Comparison of ENCODE assay signal across 8 cellular contexts in genomic region chr22:50530857-50531545, GRCh38. TPM values are rescaled to one million over a fixed set of nuclear protein-coding genes. Genes with fewer than 3 reads are reported as not detected.
DNase-seq lines count a peak whose midpoint lies in the region; ATAC-seq and TF ChIP-seq lines count a peak whose summit lies in the region.

No MANE protein-coding gene starts in this region.

- H3K36me3 Mint-ChIP-seq in CD4-positive, alpha-beta T cell (ENCODE audit: low read depth), result peaks cover 4% of the 10 kb centered on the region
- no peaks in the 10 kb centered on the region for H3K36me3 Mint-ChIP-seq in activated naive CD8-positive, alpha-beta T cell

- peaks cover 45% of the 10 kb centered on the region for H3K4me1 Mint-ChIP-seq in CD4-positive, alpha-beta T cell (ENCODE audit: low read depth)
- peaks cover 34% of the 10 kb centered on the region for H3K4me1 Mint-ChIP-seq in activated naive CD8-positive, alpha-beta T cell (ENCODE audit: low read depth)

- peak overlapping the region; percentile 87 for H3K4me3 Mint-ChIP-seq in CD4-positive, alpha-beta T cell
- peak overlapping the region; percentile 89 for H3K4me3 Mint-ChIP-seq in activated naive CD8-positive, alpha-beta T cell

- peak overlapping the region; percentile 90 for H3K27ac ChIP-seq in CD4-positive, alpha-beta T cell (ENCODE audit: low read depth, low read length)

- H3K27me3 ChIP-seq in CD4-positive, alpha-beta T cell (ENCODE audit: control insufficient read depth, insufficient read depth, low read length), result no peaks in the 10 kb centered on the region

- no peaks in the 10 kb centered on the region for H3K9me3 Mint-ChIP-seq in CD4-positive, alpha-beta T cell
- no peaks in the 10 kb centered on the region for H3K9me3 Mint-ChIP-seq in activated naive CD8-positive, alpha-beta T cell (ENCODE audit: low read depth)

- CTCF ChIA-PET in CD4-positive, alpha-beta T cell (lab: Charles Lee), result no interaction called here

- no peak for TF ChIP-seq CTCF in CD4-positive, alpha-beta T cell (IDR thresholded peaks at IDR 0.05)
- TF ChIP-seq CTCF in HFF-Myc (IDR thresholded peaks at IDR 0.05; ENCODE audit: low read depth, low read length, missing control alignments) (no peak), retinal pigment epithelial cell (conservative IDR thresholded peaks at IDR 0.05; ENCODE audit: low read depth, low read length) (no peak)

- ATAC-seq in CD4-positive, alpha-beta T cell (ENCODE audit: poor library complexity), result peak; percentile 46
- ATAC-seq in left cardiac atrium (peak; percentile 56 to 63), GM19455 (IDR thresholded peaks at IDR 0.05; ENCODE audit: unreplicated experiment) (no peak)

- intact Hi-C loops in CD4-positive, alpha-beta T cell (cut with DNase I, micrococcal nuclease), result loop anchor here in 1 of 2 experiments (2.0 kb wide), 1 partner anchor 14 kb away; the partner anchor contains the start of gene KLHDC7B
- intact Hi-C loops in left cardiac atrium (cut with DNase I), result no loop called here

- H3K27me3 Mint-ChIP-seq in CD4-positive, alpha-beta T cell, result peaks cover 13% of the 10 kb centered on the region
- no peaks in the 10 kb centered on the region for H3K27me3 Mint-ChIP-seq in activated naive CD8-positive, alpha-beta T cell

- POLR2A ChIA-PET in CD4-positive, alpha-beta T cell (lab: Charles Lee), result interaction anchor here (0.6 to 2.4 kb wide), 9 partner anchors 9 to 90 kb away, joined by 3 to 15 read pairs (median 6); partner anchors contain the start of genes KLHDC7B, LMF2, NCAPH2 and SYCE3

- DNase-seq in CD4-positive, alpha-beta T cell, result peak; percentile 59 to 83 (median 70)
- no peak for DNase-seq in HFF-Myc (ENCODE audit: extremely low read depth, low read depth)
- DNase-seq in SK-MEL-5 (ENCODE audit: low read depth, low spot score), result peak; percentile 59
- peak; percentile 93 for DNase-seq in left cardiac atrium
- DNase-seq in retinal pigment epithelial cell (ENCODE audit: low read depth), result no peak
- no peak for DNase-seq in 8988T

- in situ Hi-C loops in SK-MEL-5 (cut with HindIII; ENCODE audit: low pct_unique_long_range_greater_than_20kb, low sequenced_read_pairs), result no loop called here

- H3K4me3 ChIP-seq in HFF-Myc (replicated peaks; ENCODE audit: low read depth, low read length) (peak overlapping the region; percentile 43), retinal pigment epithelial cell (ENCODE audit: low read length) (peak overlapping the region; percentile 9)

- H3K9me3 ChIP-seq in CD4-positive, alpha-beta T cell (ENCODE audit: control insufficient read depth, low read length), result no peaks in the 10 kb centered on the region

- peak overlapping the region; percentile 88 for H3K27ac Mint-ChIP-seq in CD4-positive, alpha-beta T cell
- H3K27ac Mint-ChIP-seq in activated naive CD8-positive, alpha-beta T cell, result peak overlapping the region; percentile 93

RNA-seq across cellular contexts. Expression of gene TYMP, which starts 1.2 kb away (rescaled TPM):
- 10 to 100 TPM in 1 of 2 experiments, 1 to 10 TPM in 1; 9.9 to 10.0 TPM for total RNA-seq in CD4-positive, alpha-beta T cell
- 1.5 and 1.8 TPM in 2 replicates for total RNA-seq in SK-MEL-5 (2014; rRNA removed; shearing (Covaris generic))
- polyA plus RNA-seq in SK-MEL-5 (2015; cell fraction: cytosol; rRNA removed), result 3.4 and 5.6 TPM in 2 replicates
- polyA plus RNA-seq in SK-MEL-5 (2015; cell fraction: nucleus; rRNA removed), result 0.73 and 4.0 TPM in 2 replicates
- 10 to 100 TPM; 27.9 to 67.1 TPM for total RNA-seq in left cardiac atrium

RNA-seq across cellular contexts. Expression of gene SCO2, which starts 5.6 kb away (rescaled TPM):
- total RNA-seq in CD4-positive, alpha-beta T cell, result 1 to 10 TPM in 1 of 2 experiments, under 1 TPM in 1; 0.61 to 5.6 TPM
- 2.7 and 7.2 TPM in 2 replicates for total RNA-seq in SK-MEL-5 (2014; rRNA removed; shearing (Covaris generic))
- polyA plus RNA-seq in SK-MEL-5 (2015; cell fraction: cytosol; rRNA removed), result 1.7 and 6.9 TPM in 2 replicates
- polyA plus RNA-seq in SK-MEL-5 (2015; cell fraction: nucleus; rRNA removed), result not detected in 2 replicates
- 1 to 10 TPM in 1 of 2 donors, not detected in 1; 1.3 TPM for total RNA-seq in left cardiac atrium

RNA-seq across cellular contexts. Expression of gene KLHDC7B, which starts 14.7 kb away (rescaled TPM):
- 1 to 10 TPM; 2.3 TPM for total RNA-seq in CD4-positive, alpha-beta T cell
- total RNA-seq in SK-MEL-5 (2014; rRNA removed; shearing (Covaris generic)), result 0.11 TPM in 1 of 2 replicates, not detected in the other
- polyA plus RNA-seq in SK-MEL-5 (2015; cell fraction: cytosol; rRNA removed), result 0.05 and 0.12 TPM in 2 replicates
- polyA plus RNA-seq in SK-MEL-5 (2015; cell fraction: nucleus; rRNA removed), result 0.04 and 0.20 TPM in 2 replicates
- total RNA-seq in left cardiac atrium, result under 1 TPM in 1 of 2 donors, not detected in 1; 0.15 TPM

RNA-seq across cellular contexts. Expression of gene NCAPH2, which starts 23.0 kb away (rescaled TPM):
- 100 to 1,000 TPM; 184 to 185 TPM for total RNA-seq in CD4-positive, alpha-beta T cell
- 51.5 and 53.8 TPM in 2 replicates for total RNA-seq in SK-MEL-5 (2014; rRNA removed; shearing (Covaris generic))
- 48.4 and 50.3 TPM in 2 replicates for polyA plus RNA-seq in SK-MEL-5 (2015; cell fraction: cytosol; rRNA removed)
- 117 and 135 TPM in 2 replicates for polyA plus RNA-seq in SK-MEL-5 (2015; cell fraction: nucleus; rRNA removed)
- total RNA-seq in left cardiac atrium, result 10 to 100 TPM; 29.8 to 32.7 TPM

RNA-seq across cellular contexts. Expression of gene LMF2, which starts 23.5 kb away (rescaled TPM):
- 100 to 1,000 TPM; 107 to 114 TPM for total RNA-seq in CD4-positive, alpha-beta T cell
- 26.3 and 27.8 TPM in 2 replicates for total RNA-seq in SK-MEL-5 (2014; rRNA removed; shearing (Covaris generic))
- polyA plus RNA-seq in SK-MEL-5 (2015; cell fraction: cytosol; rRNA removed), result 110 and 113 TPM in 2 replicates
- 885 and 1,042 TPM in 2 replicates for polyA plus RNA-seq in SK-MEL-5 (2015; cell fraction: nucleus; rRNA removed)
- total RNA-seq in left cardiac atrium, result 10 to 100 TPM; 35.4 to 37.6 TPM

Comparison
In these comparisons a context has a peak if more than half of its experiments do, and no peak if none do; other contexts are left out.
1. DNase-seq: peak in CD4-positive, alpha-beta T cell (10 of 10), SK-MEL-5 (single experiment) and left cardiac atrium (single experiment); none in HFF-Myc (single experiment), retinal pigment epithelial cell (single experiment) and 8988T (single experiment).